16 cellular contexts compared by ENCODE assay signal in the genomic region with DNA sequence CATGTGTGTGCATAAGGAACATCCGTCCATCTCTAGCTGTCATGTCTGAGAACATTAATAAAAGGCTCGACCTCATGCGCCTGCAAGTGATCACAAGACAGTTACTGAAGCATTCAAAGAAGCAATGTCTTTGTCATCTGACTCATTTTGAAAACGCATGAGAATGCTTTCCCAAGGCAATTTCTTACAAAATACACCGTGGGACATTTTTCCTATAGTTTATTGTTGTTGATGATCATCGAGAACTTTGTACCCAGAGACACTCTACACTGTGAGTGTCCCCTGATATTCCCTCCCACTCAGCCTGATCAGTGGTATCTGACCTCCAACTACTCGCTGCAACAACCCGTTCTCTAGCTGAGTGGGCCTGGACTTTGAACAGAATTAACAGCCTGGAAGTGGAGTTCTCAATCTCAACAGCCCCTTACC.
DNase-seq lines count a peak whose midpoint lies in the region; ATAC-seq and TF ChIP-seq lines count a peak whose summit lies in the region.
"Had no signal": no experiment of that assay in that cellular context is flagged by ENCODE, and none has a peak within 500 bp of the region (broad histone marks: within the 10 kb centered on the region; RNA-seq: fewer than 3 reads in every experiment).

No MANE protein-coding gene starts in this region.

- no peaks in the 10 kb centered on the region for H3K9me3 Mint-ChIP-seq in activated T-helper 1 cell treated with anti-CD3 and anti-CD28 coated beads, Interleukin-12 subunit alpha, Interleukin-12 subunit beta, Interleukin-2, Interleukin-4 antibody, amounts not matched to agents 30 ng/mL and 10 ng/mL and 1 ng/mL, durations not matched to agents 14 hours and 24 hours and 36 hours
- H3K9me3 Mint-ChIP-seq in progenitor cell of endocrine pancreas (ENCODE audit: low read depth) = peaks cover 9% of the 10 kb centered on the region
- H3K9me3 Mint-ChIP-seq: stimulated activated naive CD8-positive, alpha-beta T cell treated with anti-CD3 and anti-CD28 coated beads, Interleukin-15, Interleukin-2, amounts not matched to agents 100 ng/mL and 50 ng/mL, for 24 hours had no signal

- peaks cover 65% of the 10 kb centered on the region for H3K36me3 Mint-ChIP-seq in activated T-helper 1 cell treated with anti-CD3 and anti-CD28 coated beads, Interleukin-12 subunit alpha, Interleukin-12 subunit beta, Interleukin-2, Interleukin-4 antibody, amounts not matched to agents 30 ng/mL and 10 ng/mL and 1 ng/mL, durations not matched to agents 14 hours and 24 hours and 36 hours (ENCODE audit: low read depth)
- H3K36me3 Mint-ChIP-seq in progenitor cell of endocrine pancreas (ENCODE audit: insufficient read depth) = peaks cover 28% of the 10 kb centered on the region

- peaks cover 81% of the 10 kb centered on the region for H3K4me1 Mint-ChIP-seq in activated T-helper 1 cell treated with anti-CD3 and anti-CD28 coated beads, Interleukin-12 subunit alpha, Interleukin-12 subunit beta, Interleukin-2, Interleukin-4 antibody, amounts not matched to agents 30 ng/mL and 10 ng/mL and 1 ng/mL, durations not matched to agents 14 hours and 24 hours and 36 hours (ENCODE audit: low read depth)
- H3K4me1 Mint-ChIP-seq in progenitor cell of endocrine pancreas (ENCODE audit: low read depth) = peaks cover 35% of the 10 kb centered on the region

- TF ChIP-seq CTCF in GM12865 (IDR thresholded peaks at IDR 0.05; ENCODE audit: insufficient read depth, low read depth, low read length, missing control alignments) = no peak
- no peak for TF ChIP-seq CTCF in progenitor cell of endocrine pancreas (IDR thresholded peaks at IDR 0.05; ENCODE audit: unreplicated experiment)

- H3K27ac Mint-ChIP-seq in activated T-helper 1 cell treated with anti-CD3 and anti-CD28 coated beads, Interleukin-12 subunit alpha, Interleukin-12 subunit beta, Interleukin-2, Interleukin-4 antibody, amounts not matched to agents 30 ng/mL and 10 ng/mL and 1 ng/mL, durations not matched to agents 14 hours and 24 hours and 36 hours = peak overlapping the region; percentile 45
- peak overlapping the region; percentile 53 for H3K27ac Mint-ChIP-seq in progenitor cell of endocrine pancreas
- H3K27ac Mint-ChIP-seq: CD4-positive, CD25-positive, alpha-beta regulatory T cell; stimulated activated naive CD8-positive, alpha-beta T cell treated with anti-CD3 and anti-CD28 coated beads, Interleukin-15, Interleukin-2, amounts not matched to agents 100 ng/mL and 50 ng/mL, for 24 hours had no signal

- H3K4me3 ChIP-seq in GM12865 (ENCODE audit: low read depth, low read length) = no peak overlapping the region
- H3K4me3 ChIP-seq: ascending aorta, ovary had no signal

- no peaks in the 10 kb centered on the region for H3K27me3 Mint-ChIP-seq in activated T-helper 1 cell treated with anti-CD3 and anti-CD28 coated beads, Interleukin-12 subunit alpha, Interleukin-12 subunit beta, Interleukin-2, Interleukin-4 antibody, amounts not matched to agents 30 ng/mL and 10 ng/mL and 1 ng/mL, durations not matched to agents 14 hours and 24 hours and 36 hours (ENCODE audit: insufficient read depth)
- no peaks in the 10 kb centered on the region for H3K27me3 Mint-ChIP-seq in progenitor cell of endocrine pancreas
- H3K27me3 Mint-ChIP-seq: CD4-positive, CD25-positive, alpha-beta regulatory T cell; stimulated activated naive CD8-positive, alpha-beta T cell treated with anti-CD3 and anti-CD28 coated beads, Interleukin-15, Interleukin-2, amounts not matched to agents 100 ng/mL and 50 ng/mL, for 24 hours had no signal

- peak; percentile 66 for DNase-seq in GM12865 (ENCODE audit: low read depth)
- DNase-seq in activated T-helper 1 cell treated with anti-CD3 and anti-CD28 coated beads, Interleukin-12 subunit alpha, Interleukin-12 subunit beta, Interleukin-2, Interleukin-4 antibody, amounts not matched to agents 30 ng/mL and 10 ng/mL and 1 ng/mL, durations not matched to agents 14 hours and 24 hours and 36 hours (ENCODE audit: low spot score) = no peak
- peak; percentile 69 for DNase-seq in iris pigment epithelial cell (ENCODE audit: low read depth)
- DNase-seq in progenitor cell of endocrine pancreas (ENCODE audit: low spot score, unreplicated experiment) = no peak
- DNase-seq in mesenteric fat pad (ENCODE audit: low spot score) = no peak
- no peak for DNase-seq in NCI-H1436 treated with DMSO at 0.1 percent for 48 hours (lab: John Stamatoyannopoulos, UW)
- DNase-seq: activated T-cell treated with anti-CD3 and anti-CD28 coated beads for 4 hours; CD4-positive, CD25-positive, alpha-beta regulatory T cell; NCI-H1048; ovary; stimulated activated CD4-positive, alpha-beta T cell treated with anti-CD3 and anti-CD28 coated beads, Interleukin-2, amount 100 ng/mL, for 48 hours; WERI-Rb-1 had no signal

- intact Hi-C loops in activated T-helper 1 cell treated with anti-CD3 and anti-CD28 coated beads, Interleukin-12 subunit alpha, Interleukin-12 subunit beta, Interleukin-2, Interleukin-4 antibody, amounts not matched to agents 30 ng/mL and 10 ng/mL and 1 ng/mL, durations not matched to agents 14 hours and 24 hours and 36 hours (cut with micrococcal nuclease) = no loop called here

- H3K4me3 Mint-ChIP-seq in activated T-helper 1 cell treated with anti-CD3 and anti-CD28 coated beads, Interleukin-12 subunit alpha, Interleukin-12 subunit beta, Interleukin-2, Interleukin-4 antibody, amounts not matched to agents 30 ng/mL and 10 ng/mL and 1 ng/mL, durations not matched to agents 14 hours and 24 hours and 36 hours = no peak overlapping the region
- H3K4me3 Mint-ChIP-seq in progenitor cell of endocrine pancreas (ENCODE audit: low read depth) = no peak overlapping the region
- H3K4me3 Mint-ChIP-seq: CD4-positive, CD25-positive, alpha-beta regulatory T cell; stimulated activated naive CD8-positive, alpha-beta T cell treated with anti-CD3 and anti-CD28 coated beads, Interleukin-15, Interleukin-2, amounts not matched to agents 100 ng/mL and 50 ng/mL, for 24 hours had no signal

- no peak for ATAC-seq in HG02798 (IDR thresholded peaks at IDR 0.05; ENCODE audit: poor library complexity, unreplicated experiment)
- ATAC-seq in HG03097 (IDR thresholded peaks at IDR 0.05; ENCODE audit: low FRiP score, unreplicated experiment) = no peak

Comparison
In these comparisons a context has a peak if more than half of its experiments do, and no peak if none do; other contexts are left out.
1. DNase-seq: peak in GM12865 (single experiment) and iris pigment epithelial cell (single experiment); none in activated T-helper 1 cell treated with anti-CD3 and anti-CD28 coated beads, Interleukin-12 subunit alpha, Interleukin-12 subunit beta, Interleukin-2, Interleukin-4 antibody, amounts not matched to agents 30 ng/mL and 10 ng/mL and 1 ng/mL, durations not matched to agents 14 hours and 24 hours and 36 hours (single experiment), progenitor cell of endocrine pancreas (single experiment), mesenteric fat pad (single experiment) and NCI-H1436 treated with DMSO at 0.1 percent for 48 hours (single experiment).